Comparison of ENCODE assay signal across 24 cellular contexts in the genomic region with DNA sequence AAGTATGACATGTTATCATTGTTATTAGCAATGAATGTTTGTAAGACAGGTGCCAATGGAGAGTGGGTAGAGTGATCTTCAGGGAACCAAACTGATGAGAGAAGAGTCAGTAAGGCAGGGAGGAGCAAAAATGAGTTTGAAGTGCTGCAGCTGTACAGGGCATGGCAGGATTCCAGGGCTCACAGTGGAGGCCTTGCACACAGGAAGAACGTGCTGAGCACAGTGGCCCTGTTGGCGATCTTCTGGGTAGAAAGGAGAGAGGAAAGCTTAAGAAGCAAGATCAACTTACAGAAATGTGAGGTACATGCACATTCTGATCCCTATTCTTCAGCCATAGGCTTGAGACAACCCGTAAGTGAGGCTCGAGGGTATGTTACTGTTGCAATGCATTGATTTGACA.
"Had no signal": no experiment of that assay in that cellular context is flagged by ENCODE, and none has a peak within 500 bp of the region (broad histone marks: within the 10 kb centered on the region; RNA-seq: fewer than 3 reads in every experiment).

No MANE protein-coding gene starts in this region.

- ATAC-seq: activated CD8-positive, alpha-beta T cell treated with anti-CD3 and anti-CD28 coated beads for 36 hours; activated T-cell treated with anti-CD3 and anti-CD28 coated beads, Interleukin-2, amount 50 U/mL, for 4 hours; activated T-helper 17 cell treated with anti-CD3 and anti-CD28 coated beads, Interleukin-2, amount 50 U/mL, for 72 hours; effector memory CD8-positive, alpha-beta T cell; gastroesophageal sphincter had no signal

- H3K4me3 ChIP-seq: esophagus squamous epithelium, gastroesophageal sphincter had no signal

- H3K36me3 ChIP-seq: brain microvascular endothelial cell, esophagus squamous epithelium, gastroesophageal sphincter had no signal

- DNase-seq: activated CD4-positive, alpha-beta T cell treated with anti-CD3 and anti-CD28 coated beads for 1 hour; activated CD4-positive, alpha-beta T cell treated with anti-CD3 and anti-CD28 coated beads for 4 hours; activated CD4-positive, alpha-beta T cell treated with anti-CD3 and anti-CD28 coated beads, Interleukin-2, amount 50 U/mL, for 1 hour; activated CD4-positive, alpha-beta T cell treated with anti-CD3 and anti-CD28 coated beads, Interleukin-2, amount 50 U/mL, for 48 hours; activated CD8-positive, alpha-beta memory T cell treated with anti-CD3 and anti-CD28 coated beads for 24 hours; activated CD8-positive, alpha-beta T cell treated with anti-CD3 and anti-CD28 coated beads for 36 hours; activated effector memory CD4-positive, alpha-beta T cell treated with Interleukin-2 at 50 U/mL for 16 hours; activated gamma-delta T cell treated with Interleukin-2 at 50 U/mL for 16 hours; activated naive CD4-positive, alpha-beta T cell treated with anti-CD3 and anti-CD28 coated beads, Interleukin-2, amount 50 U/mL, for 16 hours; activated naive CD4-positive, alpha-beta T cell treated with Interleukin-2 at 50 U/mL for 16 hours; activated T-cell treated with anti-CD3 and anti-CD28 coated beads, Interleukin-2, amount 50 U/mL, for 4 hours; amniotic stem cell; anterior cingulate cortex; brain microvascular endothelial cell; cortex of kidney; dermis blood vessel endothelial cell; effector CD4-positive, alpha-beta T cell; effector memory CD8-positive, alpha-beta T cell; esophagus squamous epithelium; foreskin melanocyte; T-helper 2 cell had no signal

- H3K27ac ChIP-seq: brain microvascular endothelial cell, epithelial cell of prostate, gastroesophageal sphincter had no signal

- H3K4me1 ChIP-seq: gastroesophageal sphincter had no signal

- H3K27me3 ChIP-seq: brain microvascular endothelial cell, esophagus squamous epithelium had no signal

- H3K9me3 ChIP-seq: esophagus squamous epithelium, gastroesophageal sphincter had no signal
